Comparison of ENCODE assay signal across 1 cellular context in the genomic region with DNA sequence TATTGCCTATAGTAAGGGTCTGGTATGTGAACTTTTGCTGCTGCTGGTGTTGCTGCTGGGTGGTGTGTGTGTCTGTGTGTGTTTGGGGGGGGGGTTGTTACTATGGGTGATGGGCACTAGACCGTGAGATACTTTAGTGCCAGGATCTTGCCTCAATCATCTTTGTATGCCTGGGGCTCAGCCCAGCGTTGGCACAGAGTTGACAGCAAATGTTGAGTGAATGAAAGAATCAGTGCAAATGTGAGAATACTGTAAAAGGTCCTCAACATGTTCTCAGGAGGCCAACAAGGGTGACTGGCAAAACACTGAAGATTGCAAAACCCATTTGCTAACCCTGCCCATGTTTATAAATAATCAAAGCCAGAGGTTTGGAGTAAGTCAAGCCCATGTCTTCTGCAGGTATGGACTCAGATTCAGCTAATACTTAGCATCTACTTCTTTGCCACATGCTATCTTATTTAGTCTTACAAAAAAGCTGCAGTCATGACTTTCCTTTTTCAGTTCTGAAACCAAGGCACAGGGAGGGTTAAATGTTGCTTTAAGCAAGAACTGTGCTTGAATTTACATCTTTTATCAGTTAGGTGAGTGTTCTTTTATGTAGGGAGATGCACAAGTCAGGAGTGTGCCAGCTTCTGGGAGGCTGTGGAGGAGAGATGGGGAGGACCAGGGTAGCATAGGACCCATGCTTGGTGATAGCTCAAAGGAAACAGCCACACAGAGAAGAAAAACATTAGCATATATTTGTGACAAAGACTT.
TF ChIP-seq lines count a peak whose summit lies in the region.

No MANE protein-coding gene starts in this region.

TF ChIP-seq in GM12878, 131 proteins besides CTCF, POLR2A, EP300 and RAD21 (continued from another document):
- TF ChIP-seq MTA3 (IDR thresholded peaks at IDR 0.05; ENCODE audit: borderline replicate concordance, low read length) (peak; percentile 72; the same call in 1 of the 2 replicates), JUNB (IDR thresholded peaks at IDR 0.05) (no peak), SUZ12 (IDR thresholded peaks at IDR 0.05; ENCODE audit: unreplicated experiment) (no peak), IKZF1 (conservative IDR thresholded peaks at IDR 0.05) (no peak), TAF1 (IDR thresholded peaks at IDR 0.05; ENCODE audit: borderline replicate concordance, low read depth, low read length) (0 out of 2 replicates have a peak, but pooled peaks have one; percentile 6), SP1 (IDR thresholded peaks at IDR 0.05; ENCODE audit: low read depth, low read length) (no peak), RELA (IDR thresholded peaks at IDR 0.05; ENCODE audit: borderline replicate concordance, partially characterized antibody) (peak; percentile 30), GATAD2B (conservative IDR thresholded peaks at IDR 0.05; ENCODE audit: low read depth) (no peak), NRF1 (conservative IDR thresholded peaks at IDR 0.05; ENCODE audit: low read depth, low read length) (no peak), IKZF2 (IDR thresholded peaks at IDR 0.05) (no peak), STAT1 (conservative IDR thresholded peaks at IDR 0.05) (no peak; the same call in 1 of the 2 replicates), HDAC2 (IDR thresholded peaks at IDR 0.05) (no peak), PML (IDR thresholded peaks at IDR 0.05; ENCODE audit: low read length) (peak; percentile 93), CHD2 (IDR thresholded peaks at IDR 0.05; ENCODE audit: borderline replicate concordance, low read depth, low read length) (no peak), NR2C2 (IDR thresholded peaks at IDR 0.05; ENCODE audit: borderline replicate concordance, control insufficient read depth, insufficient read length, low read depth) (no peak), ASH2L (IDR thresholded peaks at IDR 0.05; ENCODE audit: borderline replicate concordance, low read depth) (0 out of 2 replicates have a peak, but pooled peaks have one; percentile 62), ETV6 (conservative IDR thresholded peaks at IDR 0.05 in 1 of 2, IDR thresholded peaks at IDR 0.05 in 1 of 2; ENCODE audit: borderline replicate concordance in 1 of 2, low read depth in 1 of 2) (no peak), KLF5 (IDR thresholded peaks at IDR 0.05; ENCODE audit: partially characterized antibody) (peak; percentile 59), EGR1 (IDR thresholded peaks at IDR 0.05; ENCODE audit: borderline replicate concordance in 1 of 2, low read depth in 2 of 2, low read length in 2 of 2) (no peak), CEBPB (IDR thresholded peaks at IDR 0.05; ENCODE audit: borderline replicate concordance in 1 of 2, low read depth in 2 of 2, low read length in 2 of 2) (peak in 1 of 2 experiments; percentile 68; a peak in 1 of 4 replicates), SPI1 (IDR thresholded peaks at IDR 0.05; ENCODE audit: borderline replicate concordance, insufficient read depth, low read depth, low read length) (no peak), MEF2B (IDR thresholded peaks at IDR 0.05; ENCODE audit: partially characterized antibody, poor library complexity, severe bottlenecking) (no peak), SMARCA5 (IDR thresholded peaks at IDR 0.05) (0 out of 2 replicates have a peak, but pooled peaks have one; percentile 52), RUNX3 (IDR thresholded peaks at IDR 0.05; ENCODE audit: low read length) (peak; percentile 27; the same call in 1 of the 2 replicates)
- TF ChIP-seq, protein P1, sequence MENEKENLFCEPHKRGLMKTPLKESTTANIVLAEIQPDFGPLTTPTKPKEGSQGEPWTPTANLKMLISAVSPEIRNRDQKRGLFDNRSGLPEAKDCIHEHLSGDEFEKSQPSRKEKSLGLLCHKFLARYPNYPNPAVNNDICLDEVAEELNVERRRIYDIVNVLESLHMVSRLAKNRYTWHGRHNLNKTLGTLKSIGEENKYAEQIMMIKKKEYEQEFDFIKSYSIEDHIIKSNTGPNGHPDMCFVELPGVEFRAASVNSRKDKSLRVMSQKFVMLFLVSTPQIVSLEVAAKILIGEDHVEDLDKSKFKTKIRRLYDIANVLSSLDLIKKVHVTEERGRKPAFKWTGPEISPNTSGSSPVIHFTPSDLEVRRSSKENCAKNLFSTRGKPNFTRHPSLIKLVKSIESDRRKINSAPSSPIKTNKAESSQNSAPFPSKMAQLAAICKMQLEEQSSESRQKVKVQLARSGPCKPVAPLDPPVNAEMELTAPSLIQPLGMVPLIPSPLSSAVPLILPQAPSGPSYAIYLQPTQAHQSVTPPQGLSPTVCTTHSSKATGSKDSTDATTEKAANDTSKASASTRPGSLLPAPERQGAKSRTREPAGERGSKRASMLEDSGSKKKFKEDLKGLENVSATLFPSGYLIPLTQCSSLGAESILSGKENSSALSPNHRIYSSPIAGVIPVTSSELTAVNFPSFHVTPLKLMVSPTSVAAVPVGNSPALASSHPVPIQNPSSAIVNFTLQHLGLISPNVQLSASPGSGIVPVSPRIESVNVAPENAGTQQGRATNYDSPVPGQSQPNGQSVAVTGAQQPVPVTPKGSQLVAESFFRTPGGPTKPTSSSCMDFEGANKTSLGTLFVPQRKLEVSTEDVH (IDR thresholded peaks at IDR 0.05; ENCODE audit: low read depth, partially characterized antibody): peak; percentile 32
- TF ChIP-seq, protein P2, sequence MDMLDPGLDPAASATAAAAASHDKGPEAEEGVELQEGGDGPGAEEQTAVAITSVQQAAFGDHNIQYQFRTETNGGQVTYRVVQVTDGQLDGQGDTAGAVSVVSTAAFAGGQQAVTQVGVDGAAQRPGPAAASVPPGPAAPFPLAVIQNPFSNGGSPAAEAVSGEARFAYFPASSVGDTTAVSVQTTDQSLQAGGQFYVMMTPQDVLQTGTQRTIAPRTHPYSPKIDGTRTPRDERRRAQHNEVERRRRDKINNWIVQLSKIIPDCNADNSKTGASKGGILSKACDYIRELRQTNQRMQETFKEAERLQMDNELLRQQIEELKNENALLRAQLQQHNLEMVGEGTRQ (IDR thresholded peaks at IDR 0.05; ENCODE audit: borderline replicate concordance, low read depth, low read length): no peak
- TF ChIP-seq, protein P3, sequence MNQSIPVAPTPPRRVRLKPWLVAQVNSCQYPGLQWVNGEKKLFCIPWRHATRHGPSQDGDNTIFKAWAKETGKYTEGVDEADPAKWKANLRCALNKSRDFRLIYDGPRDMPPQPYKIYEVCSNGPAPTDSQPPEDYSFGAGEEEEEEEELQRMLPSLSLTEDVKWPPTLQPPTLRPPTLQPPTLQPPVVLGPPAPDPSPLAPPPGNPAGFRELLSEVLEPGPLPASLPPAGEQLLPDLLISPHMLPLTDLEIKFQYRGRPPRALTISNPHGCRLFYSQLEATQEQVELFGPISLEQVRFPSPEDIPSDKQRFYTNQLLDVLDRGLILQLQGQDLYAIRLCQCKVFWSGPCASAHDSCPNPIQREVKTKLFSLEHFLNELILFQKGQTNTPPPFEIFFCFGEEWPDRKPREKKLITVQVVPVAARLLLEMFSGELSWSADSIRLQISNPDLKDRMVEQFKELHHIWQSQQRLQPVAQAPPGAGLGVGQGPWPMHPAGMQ (IDR thresholded peaks at IDR 0.05; ENCODE audit: borderline replicate concordance): no peak
- TF ChIP-seq, protein P4, sequence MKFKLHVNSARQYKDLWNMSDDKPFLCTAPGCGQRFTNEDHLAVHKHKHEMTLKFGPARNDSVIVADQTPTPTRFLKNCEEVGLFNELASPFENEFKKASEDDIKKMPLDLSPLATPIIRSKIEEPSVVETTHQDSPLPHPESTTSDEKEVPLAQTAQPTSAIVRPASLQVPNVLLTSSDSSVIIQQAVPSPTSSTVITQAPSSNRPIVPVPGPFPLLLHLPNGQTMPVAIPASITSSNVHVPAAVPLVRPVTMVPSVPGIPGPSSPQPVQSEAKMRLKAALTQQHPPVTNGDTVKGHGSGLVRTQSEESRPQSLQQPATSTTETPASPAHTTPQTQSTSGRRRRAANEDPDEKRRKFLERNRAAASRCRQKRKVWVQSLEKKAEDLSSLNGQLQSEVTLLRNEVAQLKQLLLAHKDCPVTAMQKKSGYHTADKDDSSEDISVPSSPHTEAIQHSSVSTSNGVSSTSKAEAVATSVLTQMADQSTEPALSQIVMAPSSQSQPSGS (IDR thresholded peaks at IDR 0.05; ENCODE audit: low read length): no peak; the same call in 1 of the 2 replicates
